Comparison of ENCODE assay signal across 10 cellular contexts in the genomic region with DNA sequence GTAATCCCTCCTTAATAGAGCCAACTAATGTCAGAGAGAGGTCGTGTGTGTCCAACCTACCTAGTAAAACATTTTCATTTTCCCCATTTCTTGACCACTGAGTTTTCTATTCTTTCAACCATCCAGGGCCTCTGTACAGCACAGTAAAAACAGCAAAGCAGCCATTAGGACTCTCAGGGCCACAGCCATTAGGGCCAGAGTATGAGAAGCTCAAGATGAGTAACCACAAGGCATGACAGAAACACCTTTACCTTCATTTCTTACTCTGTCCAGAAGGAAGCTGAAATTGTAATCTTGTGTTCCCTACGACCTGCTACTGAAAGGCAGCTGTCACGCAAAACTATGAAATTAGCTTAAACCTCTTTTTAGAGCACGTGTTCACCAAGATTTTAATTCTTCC. TPM values are rescaled to one million over a fixed set of nuclear protein-coding genes. Genes with fewer than 3 reads are reported as not detected.
DNase-seq lines count a peak whose midpoint lies in the region; ATAC-seq, FAIRE-seq and TF ChIP-seq lines count a peak whose summit lies in the region.
"Had no signal": no experiment of that assay in that cellular context is flagged by ENCODE, and none has a peak within 500 bp of the region (broad histone marks: within the 10 kb centered on the region; RNA-seq: fewer than 3 reads in every experiment).

No MANE protein-coding gene starts in this region.

- no TSS peak for BruUV-seq in mammary epithelial cell (replicated peaks; lab: Mats Ljungman, UMichigan)

- no peak for TF ChIP-seq CTCF in DND-41 (IDR thresholded peaks at IDR 0.05; ENCODE audit: borderline replicate concordance, extremely low read depth, low read length, poor library complexity, severe bottlenecking)
- no peak for TF ChIP-seq CTCF in KMS-11 (conservative IDR thresholded peaks at IDR 0.05; ENCODE audit: low read depth, low read length)
- no peak for TF ChIP-seq CTCF in mammary epithelial cell (conservative IDR thresholded peaks at IDR 0.05 in 1 of 2, IDR thresholded peaks at IDR 0.05 in 1 of 2; ENCODE audit: extremely low read depth in 1 of 2, insufficient read depth in 1 of 2, low read depth in 1 of 2, low read length in 2 of 2)
- TF ChIP-seq CTCF in neural crest cell (conservative IDR thresholded peaks at IDR 0.05), result no peak
- no peak for TF ChIP-seq CTCF in pancreas (IDR thresholded peaks at IDR 0.05)

- no peak for ATAC-seq in DND-41 (ENCODE audit: insufficient read depth, low read depth)
- ATAC-seq in pancreas, result no peak
- ATAC-seq in GM21619 (IDR thresholded peaks at IDR 0.05; ENCODE audit: unreplicated experiment), result no peak

- H3K4me1 ChIP-seq in DND-41 (ENCODE audit: insufficient read depth, low read length), result peaks cover 28% of the 10 kb centered on the region
- H3K4me1 ChIP-seq in KMS-11 (ENCODE audit: low read depth, poor library complexity, severe bottlenecking), result peaks cover 10% of the 10 kb centered on the region
- H3K4me1 ChIP-seq in mammary epithelial cell (ENCODE audit: insufficient read depth, low read length), result peaks cover 20% of the 10 kb centered on the region
- peaks cover 0 to 12% (median 7%) of the 10 kb centered on the region in 3 donors for H3K4me1 ChIP-seq in pancreas
- H3K4me1 ChIP-seq: parathyroid adenoma had no signal

- H3K4me3 ChIP-seq in DND-41 (ENCODE audit: low read depth in 1 of 2, low read length in 2 of 2), result peak overlapping the region in 1 of 2 experiments; percentile 32; a peak in 1 of 4 replicates
- no peak overlapping the region for H3K4me3 ChIP-seq in KMS-11 (IDR thresholded peaks at IDR 0.05; ENCODE audit: insufficient read depth, low read depth, low read length)
- H3K4me3 ChIP-seq in mammary epithelial cell (replicated peaks in 1 of 3; ENCODE audit: insufficient read depth in 1 of 3, low read depth in 2 of 3, low read length in 3 of 3), result peak overlapping the region in 2 of 3 experiments; percentile 86 to 87
- no peak overlapping the region for H3K4me3 ChIP-seq in pancreas

- 0 out of 2 replicates have a peak overlapping the region, but pooled peaks have one; percentile 11 for H3K9ac ChIP-seq in DND-41 (ENCODE audit: low read depth, low read length)
- H3K9ac ChIP-seq in KMS-11, result no peak overlapping the region
- no peak overlapping the region for H3K9ac ChIP-seq in mammary epithelial cell (ENCODE audit: insufficient read depth, low read length)
- H3K9ac ChIP-seq: parathyroid adenoma had no signal

- H3K36me3 Mint-ChIP-seq in neural crest cell (ENCODE audit: low read depth), result peaks cover 10% of the 10 kb centered on the region

- no peak overlapping the region for H2AFZ ChIP-seq in DND-41 (ENCODE audit: low read depth, low read length)
- no peak overlapping the region for H2AFZ ChIP-seq in KMS-11 (ENCODE audit: low read depth)
- no peak overlapping the region for H2AFZ ChIP-seq in mammary epithelial cell (ENCODE audit: low read depth, low read length)
- H2AFZ ChIP-seq: parathyroid adenoma had no signal

- CTCF ChIA-PET in mammary epithelial cell (lab: Charles Lee; ENCODE audit: low non-redundant PET), result no interaction called here

- FAIRE-seq in pancreas (lab: Jason Lieb, UNC), result no peak

- no peaks in the 10 kb centered on the region for H3K9me3 Mint-ChIP-seq in neural crest cell

- H3K4me1 Mint-ChIP-seq in neural crest cell, result peaks cover 25% of the 10 kb centered on the region

- H3K27ac Mint-ChIP-seq in neural crest cell (ENCODE audit: unreplicated experiment), result no peak overlapping the region

- in situ Hi-C loops in mammary epithelial cell (cut with MboI; ENCODE audit: low sequenced_read_pairs in 2 of 2), result no loop called here
- in situ Hi-C loops in KBM-7 (cut with MboI; ENCODE audit: low pct_unique_long_range_greater_than_20kb, low sequenced_read_pairs), result no loop called here

- H3K27me3 ChIP-seq in DND-41 (ENCODE audit: insufficient read depth, low read length, poor library complexity), result no peaks in the 10 kb centered on the region
- H3K27me3 ChIP-seq in KMS-11 (ENCODE audit: insufficient read depth, low read depth), result no peaks in the 10 kb centered on the region
- no peaks in the 10 kb centered on the region for H3K27me3 ChIP-seq in mammary epithelial cell (ENCODE audit: insufficient read depth, low read length)
- H3K27me3 ChIP-seq in pancreas, result no peaks in the 10 kb centered on the region

- no peaks in the 10 kb centered on the region for H3K9me3 ChIP-seq in DND-41 (ENCODE audit: insufficient read depth, low read length, severe bottlenecking)
- H3K9me3 ChIP-seq in mammary epithelial cell (replicated peaks; ENCODE audit: insufficient read depth, low read length), result no peaks in the 10 kb centered on the region
- H3K9me3 ChIP-seq in pancreas, result no peaks in the 10 kb centered on the region

- intact Hi-C loops in mammary epithelial cell (cut with micrococcal nuclease), result loop anchor here (1.0 to 5.0 kb wide), 4 partner anchors 23 to 69 kb away; no protein-coding TSS in a partner anchor
- intact Hi-C loops in pancreas (cut with DNase I), result no loop called here

- H3K4me3 Mint-ChIP-seq in neural crest cell, result peak overlapping the region; percentile 74

- H4K20me1 ChIP-seq in DND-41 (ENCODE audit: insufficient read depth, low read length), result peaks cover 38% of the 10 kb centered on the region
- H4K20me1 ChIP-seq in KMS-11 (ENCODE audit: insufficient read depth), result no peaks in the 10 kb centered on the region
- H4K20me1 ChIP-seq in mammary epithelial cell (ENCODE audit: insufficient read depth, low read length), result no peaks in the 10 kb centered on the region

- peaks cover 70% of the 10 kb centered on the region for H3K79me2 ChIP-seq in DND-41 (ENCODE audit: insufficient read depth, low read length)
- peaks cover 44% of the 10 kb centered on the region; the same call in 1 of the 2 replicates for H3K79me2 ChIP-seq in KMS-11 (ENCODE audit: insufficient read depth, low read depth)
- H3K79me2 ChIP-seq in mammary epithelial cell (ENCODE audit: insufficient read depth, low read length), result peaks cover 68% of the 10 kb centered on the region

- no peak for DNase-seq in DND-41
- DNase-seq in mammary epithelial cell, result no peak
- no peak for DNase-seq in neural crest cell (ENCODE audit: low read depth, low spot score)
- DNase-seq in pancreas, result no peak
- no peak for DNase-seq in KBM-7
- DNase-seq: islet precursor cell, NCI-H446 had no signal

- peak overlapping the region; percentile 70 for H3K4me2 ChIP-seq in DND-41 (ENCODE audit: insufficient read depth, low read length)
- peak overlapping the region; percentile 57; the same call in 1 of the 2 replicates for H3K4me2 ChIP-seq in KMS-11
- peak overlapping the region; percentile 84 for H3K4me2 ChIP-seq in mammary epithelial cell (ENCODE audit: insufficient read depth, low read depth, low read length)

- WGBS in mammary epithelial cell (ENCODE audit: low coverage, missing lambda C conversion rate), result 80% methylated on average over 4 of the region's 4 CpGs
- WGBS in pancreas, 2 donors, result 58 to 68% methylated on average over 4 of the region's 4 CpGs

- H3K27ac ChIP-seq in DND-41 (ENCODE audit: low read length), result no peak overlapping the region
- no peak overlapping the region for H3K27ac ChIP-seq in KMS-11
- H3K27ac ChIP-seq in mammary epithelial cell (ENCODE audit: insufficient read depth, low read depth, low read length), result no peak overlapping the region
- H3K27ac ChIP-seq in pancreas, result no peak overlapping the region
- H3K27ac ChIP-seq: parathyroid adenoma had no signal

- peaks cover 19% of the 10 kb centered on the region for H3K36me3 ChIP-seq in DND-41 (ENCODE audit: insufficient read depth, low read length)
- no peaks in the 10 kb centered on the region for H3K36me3 ChIP-seq in KMS-11 (ENCODE audit: insufficient read depth)
- H3K36me3 ChIP-seq in mammary epithelial cell (ENCODE audit: insufficient read depth, low read length), result peaks cover 2% of the 10 kb centered on the region
- no peaks in the 10 kb centered on the region for H3K36me3 ChIP-seq in pancreas

- no peaks in the 10 kb centered on the region for H3K27me3 Mint-ChIP-seq in neural crest cell (ENCODE audit: low read depth)

- dilution Hi-C loops in mammary epithelial cell (cut with HindIII; ENCODE audit: low sequenced_read_pairs), result no loop called here

RNA-seq across cellular contexts. Expression of gene SPPL3, which starts 2.3 kb away (rescaled TPM):
- total RNA-seq in mammary epithelial cell (10 to 100 TPM; 11.2 to 54.1 TPM), neural crest cell (56.8 and 65.1 TPM in 2 replicates), pancreas (10 to 100 TPM; 10.9 to 25.7 (median 17.1) TPM)
- polyA plus RNA-seq in mammary epithelial cell (18.7 TPM), pancreas (10 to 100 TPM in 1 of 2 donors, 1 to 10 TPM in 1; 7.0 to 13.1 TPM)
- 69.0 TPM for polyA minus RNA-seq in mammary epithelial cell

Comparison
In these comparisons a context has a peak if more than half of its experiments do, and no peak if none do; other contexts are left out.
1. H3K4me3 ChIP-seq: peak in mammary epithelial cell (2 of 3); none in KMS-11 (single experiment) and pancreas (0 of 4).
2. Peak in every context shown above with its lines, with median percentiles within 50 percentile points of each other: H3K4me2 ChIP-seq.